In genomic region chr1:178137238-178137637, GRCh38 we compare ENCODE assay signal across 16 cellular contexts. TPM values are rescaled to one million over a fixed set of nuclear protein-coding genes. Genes with fewer than 3 reads are reported as not detected.
DNase-seq lines count a peak whose midpoint lies in the region; ATAC-seq, FAIRE-seq and TF ChIP-seq lines count a peak whose summit lies in the region.
"Had no signal": no experiment of that assay in that cellular context is flagged by ENCODE, and none has a peak within 500 bp of the region (broad histone marks: within the 10 kb centered on the region; RNA-seq: fewer than 3 reads in every experiment).

No MANE protein-coding gene starts in this region.

- FAIRE-seq in frontal cortex (lab: Jason Lieb, UNC) = no peak

- peaks cover 43% of the 10 kb centered on the region for H3K4me1 Mint-ChIP-seq in WTC11
- H3K4me1 Mint-ChIP-seq: CD4-positive, CD25-positive, alpha-beta regulatory T cell had no signal

- CTCF ChIA-PET in WTC11 (lab: Charles Lee) = interaction anchor here (1.3 kb wide), 1 partner anchor 100 kb away, joined by 4 read pairs; no protein-coding TSS in a partner anchor

- H3K4me3 Mint-ChIP-seq in WTC11 = no peak overlapping the region
- H3K4me3 Mint-ChIP-seq: CD4-positive, CD25-positive, alpha-beta regulatory T cell; H9 had no signal

- POLR2A ChIA-PET in WTC11 (lab: Charles Lee) = no interaction called here

- peak; percentile 9 for DNase-seq in NOMO-1 treated with DMSO at 0.1 percent for 48 hours (lab: John Stamatoyannopoulos, UW; ENCODE audit: unreplicated experiment)
- no peak for DNase-seq in NOMO-1 treated with dmso at 0.1 percent for 144 hours (lab: John Stamatoyannopoulos, UW; ENCODE audit: unreplicated experiment)
- no peak for DNase-seq in WTC11 (ENCODE audit: low spot score)
- no peak for DNase-seq in left lobe of liver (ENCODE audit: low spot score)
- DNase-seq in stromal cell of bone marrow (ENCODE audit: low read depth) = peak; percentile 37
- DNase-seq in frontal cortex (ENCODE audit: low spot score in 2 of 2) = no peak
- DNase-seq in DMS53 (lab: John Stamatoyannopoulos, UW) = no peak
- DNase-seq in stimulated activated CD4-positive, alpha-beta T cell treated with anti-CD3 and anti-CD28 coated beads, Interleukin-15, amount 100 ng/mL, for 24 hours = no peak
- DNase-seq: 8988T; activated gamma-delta T cell treated with Interleukin-2 at 50 U/mL for 16 hours; CD4-positive, CD25-positive, alpha-beta regulatory T cell; DMS79 treated with DMSO at 0.1 percent for 48 hours; H9; NCI-H1436; NCI-H226; stimulated activated naive CD4-positive, alpha-beta T cell treated with Interleukin-2 at 50 U/mL for 16 hours had no signal

- no peaks in the 10 kb centered on the region for H3K27me3 Mint-ChIP-seq in WTC11 (ENCODE audit: low read depth)
- H3K27me3 Mint-ChIP-seq: CD4-positive, CD25-positive, alpha-beta regulatory T cell had no signal

- H3K9me3 Mint-ChIP-seq in WTC11 = 0 out of 2 replicates have a peak, but pooled peaks cover 3% of the 10 kb centered on the region

- peaks cover 3% of the 10 kb centered on the region; the same call in 1 of the 2 replicates for H3K36me3 Mint-ChIP-seq in WTC11
- H3K36me3 Mint-ChIP-seq: CD4-positive, CD25-positive, alpha-beta regulatory T cell had no signal

- no peak for ATAC-seq in WTC11
- ATAC-seq in left lobe of liver = peak; percentile 31

- H3K27ac Mint-ChIP-seq in WTC11 = peak overlapping the region; percentile 7; the same call in 1 of the 2 replicates
- H3K27ac Mint-ChIP-seq: CD4-positive, CD25-positive, alpha-beta regulatory T cell; H9 had no signal

- no peak for TF ChIP-seq CTCF in WTC11 (IDR thresholded peaks at IDR 0.05)

TF ChIP-seq in WTC11, 78 proteins besides CTCF, POLR2A, EP300 and RAD21:
- TF ChIP-seq, protein P1, sequence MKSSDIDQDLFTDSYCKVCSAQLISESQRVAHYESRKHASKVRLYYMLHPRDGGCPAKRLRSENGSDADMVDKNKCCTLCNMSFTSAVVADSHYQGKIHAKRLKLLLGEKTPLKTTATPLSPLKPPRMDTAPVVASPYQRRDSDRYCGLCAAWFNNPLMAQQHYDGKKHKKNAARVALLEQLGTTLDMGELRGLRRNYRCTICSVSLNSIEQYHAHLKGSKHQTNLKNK (CRISPR knock-in tag; IDR thresholded peaks at IDR 0.05) = no peak
- TF ChIP-seq GTF2I (CRISPR knock-in tag; conservative IDR thresholded peaks at IDR 0.05) = no peak
- TF ChIP-seq ATF1 (CRISPR knock-in tag; IDR thresholded peaks at IDR 0.05) = no peak
- TF ChIP-seq, protein P2, sequence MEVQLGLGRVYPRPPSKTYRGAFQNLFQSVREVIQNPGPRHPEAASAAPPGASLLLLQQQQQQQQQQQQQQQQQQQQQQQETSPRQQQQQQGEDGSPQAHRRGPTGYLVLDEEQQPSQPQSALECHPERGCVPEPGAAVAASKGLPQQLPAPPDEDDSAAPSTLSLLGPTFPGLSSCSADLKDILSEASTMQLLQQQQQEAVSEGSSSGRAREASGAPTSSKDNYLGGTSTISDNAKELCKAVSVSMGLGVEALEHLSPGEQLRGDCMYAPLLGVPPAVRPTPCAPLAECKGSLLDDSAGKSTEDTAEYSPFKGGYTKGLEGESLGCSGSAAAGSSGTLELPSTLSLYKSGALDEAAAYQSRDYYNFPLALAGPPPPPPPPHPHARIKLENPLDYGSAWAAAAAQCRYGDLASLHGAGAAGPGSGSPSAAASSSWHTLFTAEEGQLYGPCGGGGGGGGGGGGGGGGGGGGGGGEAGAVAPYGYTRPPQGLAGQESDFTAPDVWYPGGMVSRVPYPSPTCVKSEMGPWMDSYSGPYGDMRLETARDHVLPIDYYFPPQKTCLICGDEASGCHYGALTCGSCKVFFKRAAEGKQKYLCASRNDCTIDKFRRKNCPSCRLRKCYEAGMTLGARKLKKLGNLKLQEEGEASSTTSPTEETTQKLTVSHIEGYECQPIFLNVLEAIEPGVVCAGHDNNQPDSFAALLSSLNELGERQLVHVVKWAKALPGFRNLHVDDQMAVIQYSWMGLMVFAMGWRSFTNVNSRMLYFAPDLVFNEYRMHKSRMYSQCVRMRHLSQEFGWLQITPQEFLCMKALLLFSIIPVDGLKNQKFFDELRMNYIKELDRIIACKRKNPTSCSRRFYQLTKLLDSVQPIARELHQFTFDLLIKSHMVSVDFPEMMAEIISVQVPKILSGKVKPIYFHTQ (CRISPR knock-in tag; IDR thresholded peaks at IDR 0.05) = no peak
- TF ChIP-seq, protein P3, sequence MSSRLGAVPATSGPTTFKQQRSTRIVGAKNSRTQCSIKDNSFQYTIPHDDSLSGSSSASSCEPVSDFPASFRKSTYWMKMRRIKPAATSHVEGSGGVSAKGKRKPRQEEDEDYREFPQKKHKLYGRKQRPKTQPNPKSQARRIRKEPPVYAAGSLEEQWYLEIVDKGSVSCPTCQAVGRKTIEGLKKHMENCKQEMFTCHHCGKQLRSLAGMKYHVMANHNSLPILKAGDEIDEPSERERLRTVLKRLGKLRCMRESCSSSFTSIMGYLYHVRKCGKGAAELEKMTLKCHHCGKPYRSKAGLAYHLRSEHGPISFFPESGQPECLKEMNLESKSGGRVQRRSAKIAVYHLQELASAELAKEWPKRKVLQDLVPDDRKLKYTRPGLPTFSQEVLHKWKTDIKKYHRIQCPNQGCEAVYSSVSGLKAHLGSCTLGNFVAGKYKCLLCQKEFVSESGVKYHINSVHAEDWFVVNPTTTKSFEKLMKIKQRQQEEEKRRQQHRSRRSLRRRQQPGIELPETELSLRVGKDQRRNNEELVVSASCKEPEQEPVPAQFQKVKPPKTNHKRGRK (CRISPR knock-in tag; IDR thresholded peaks at IDR 0.05; ENCODE audit: borderline replicate concordance) = no peak
- TF ChIP-seq CDX4 (CRISPR knock-in tag; IDR thresholded peaks at IDR 0.05; ENCODE audit: borderline replicate concordance) = no peak
- TF ChIP-seq, protein P4, sequence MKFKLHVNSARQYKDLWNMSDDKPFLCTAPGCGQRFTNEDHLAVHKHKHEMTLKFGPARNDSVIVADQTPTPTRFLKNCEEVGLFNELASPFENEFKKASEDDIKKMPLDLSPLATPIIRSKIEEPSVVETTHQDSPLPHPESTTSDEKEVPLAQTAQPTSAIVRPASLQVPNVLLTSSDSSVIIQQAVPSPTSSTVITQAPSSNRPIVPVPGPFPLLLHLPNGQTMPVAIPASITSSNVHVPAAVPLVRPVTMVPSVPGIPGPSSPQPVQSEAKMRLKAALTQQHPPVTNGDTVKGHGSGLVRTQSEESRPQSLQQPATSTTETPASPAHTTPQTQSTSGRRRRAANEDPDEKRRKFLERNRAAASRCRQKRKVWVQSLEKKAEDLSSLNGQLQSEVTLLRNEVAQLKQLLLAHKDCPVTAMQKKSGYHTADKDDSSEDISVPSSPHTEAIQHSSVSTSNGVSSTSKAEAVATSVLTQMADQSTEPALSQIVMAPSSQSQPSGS (CRISPR knock-in tag; IDR thresholded peaks at IDR 0.05; ENCODE audit: borderline replicate concordance, low read depth) = no peak
- TF ChIP-seq IRF2 (CRISPR knock-in tag; IDR thresholded peaks at IDR 0.05; ENCODE audit: borderline replicate concordance, low read depth) = no peak
- TF ChIP-seq ZNF532 (CRISPR knock-in tag; IDR thresholded peaks at IDR 0.05; ENCODE audit: borderline replicate concordance) = no peak
- TF ChIP-seq FOXK1 (CRISPR knock-in tag; IDR thresholded peaks at IDR 0.05) = no peak
- no peak for TF ChIP-seq TEAD4 (CRISPR knock-in tag; IDR thresholded peaks at IDR 0.05)
- TF ChIP-seq PRRX2 (CRISPR knock-in tag; IDR thresholded peaks at IDR 0.05) = no peak
- no peak for TF ChIP-seq RELA (CRISPR knock-in tag; IDR thresholded peaks at IDR 0.05; ENCODE audit: borderline replicate concordance)
- no peak for TF ChIP-seq ELF4 (CRISPR knock-in tag; IDR thresholded peaks at IDR 0.05; ENCODE audit: low read depth)
- no peak for TF ChIP-seq ZBTB21 (CRISPR knock-in tag; IDR thresholded peaks at IDR 0.05; ENCODE audit: borderline replicate concordance)

RNA-seq across cellular contexts. Expression of gene RASAL2, which starts 43.3 kb away (rescaled TPM):
- total RNA-seq in WTC11 (2021) = 25.7 to 29.5 TPM (median 27.5 TPM) in 3 replicates
- total RNA-seq in left lobe of liver = 5.3 TPM
- total RNA-seq in frontal cortex = 28.9 TPM
- total RNA-seq: CD4-positive, CD25-positive, alpha-beta regulatory T cell had no signal

Comparison
In these comparisons a context has a peak if more than half of its experiments do, and no peak if none do; other contexts are left out.
1. DNase-seq: peak in NOMO-1 treated with DMSO at 0.1 percent for 48 hours (single experiment) and stromal cell of bone marrow (single experiment); none in NOMO-1 treated with dmso at 0.1 percent for 144 hours (single experiment), WTC11 (single experiment), left lobe of liver (single experiment), frontal cortex (0 of 2), DMS53 (single experiment) and stimulated activated CD4-positive, alpha-beta T cell treated with anti-CD3 and anti-CD28 coated beads, Interleukin-15, amount 100 ng/mL, for 24 hours (single experiment).